In genomic region chr20:59745716-59746115, GRCh38 we compare ENCODE assay signal across 23 cellular contexts.
DNase-seq lines count a peak whose midpoint lies in the region; ATAC-seq and FAIRE-seq lines count a peak whose summit lies in the region.
"Had no signal": no experiment of that assay in that cellular context is flagged by ENCODE, and none has a peak within 500 bp of the region (broad histone marks: within the 10 kb centered on the region; RNA-seq: fewer than 3 reads in every experiment).

No MANE protein-coding gene starts in this region.

- DNase-seq in HTR-8/SVneo (ENCODE audit: insufficient read length, low spot score) (no peak), neuronal stem cell (ENCODE audit: low spot score) (no peak), T1000 (lab: John Stamatoyannopoulos, UW) (no peak), substantia nigra (lab: John Stamatoyannopoulos, UW) (no peak), NCI-H1092 (lab: John Stamatoyannopoulos, UW) (no peak)
- no peak for DNase-seq in stimulated activated naive B cell treated with anti-CD40 and anti-IgM and Interleukin-4, amounts not matched to agents 10 μg/mL and 1 μg/mL and 100 μg/mL, for 72 hours
- DNase-seq: 8988T; ACHN; BE2C; Caco-2; Calu3; CD4-positive, alpha-beta T cell; CD8-positive, alpha-beta T cell; DMS79 treated with DMSO at 0.1 percent for 48 hours; GF-D8 had no signal

- no peak overlapping the region for H3K14ac ChIP-seq in neuronal stem cell (ENCODE audit: low read length)

- H2BK12ac ChIP-seq in neuronal stem cell (ENCODE audit: low read length) = peak overlapping the region; percentile 66

- no peak overlapping the region for H3K9ac ChIP-seq in neuronal stem cell (ENCODE audit: low read depth, low read length, poor library complexity)

- no peak overlapping the region for H2AK5ac ChIP-seq in neuronal stem cell (ENCODE audit: low read depth, low read length)

- H2AFZ ChIP-seq in neuronal stem cell (ENCODE audit: low read length) = no peak overlapping the region

- no peak overlapping the region for H3K4me3 ChIP-seq in neuronal stem cell (ENCODE audit: low read length in 2 of 2)
- H3K4me3 ChIP-seq: BLaER1 treated with 17β-estradiol and CSF1 and Interleukin-3, amounts not matched to agents 10 nM and 100 nM had no signal

- H2BK120ac ChIP-seq in neuronal stem cell (ENCODE audit: low read depth, low read length) = no peak overlapping the region

- no peaks in the 10 kb centered on the region for H3K36me3 ChIP-seq in neuronal stem cell (replicated peaks in 1 of 2; ENCODE audit: control insufficient read depth in 2 of 2, insufficient read depth in 2 of 2, low read length in 2 of 2)
- H3K36me3 ChIP-seq: BE2C had no signal

- FAIRE-seq in HTR-8/SVneo (lab: Jason Lieb, UNC) = peak; percentile 64
- FAIRE-seq: A204.1, D721Med, G401.6, GM12891, GM19239 had no signal

- no peak overlapping the region for H2BK15ac ChIP-seq in neuronal stem cell (ENCODE audit: low read length)

- H3K27me3 Mint-ChIP-seq in stimulated activated naive B cell treated with anti-CD40 and anti-IgM and Interleukin-4, amounts not matched to agents 10 μg/mL and 1 μg/mL and 100 μg/mL, for 72 hours = peaks cover 17 to 20% of the 10 kb centered on the region in 2 donors

- H3K27ac ChIP-seq in neuronal stem cell (replicated peaks; ENCODE audit: low read length) (no peak overlapping the region), substantia nigra (ENCODE audit: low read depth, low read length, poor library complexity, severe bottlenecking) (no peak overlapping the region)
- H3K27ac ChIP-seq: BLaER1 treated with 17β-estradiol and CSF1 and Interleukin-3, amounts not matched to agents 10 nM and 100 nM; C4-2B had no signal

- no peak overlapping the region for H3K23ac ChIP-seq in neuronal stem cell (ENCODE audit: low read depth, low read length, poor library complexity)

- no peaks in the 10 kb centered on the region for H3K9me3 Mint-ChIP-seq in stimulated activated naive B cell treated with anti-CD40 and anti-IgM and Interleukin-4, amounts not matched to agents 10 μg/mL and 1 μg/mL and 100 μg/mL, for 72 hours
- H3K9me3 Mint-ChIP-seq: CD4-positive, alpha-beta T cell; CD8-positive, alpha-beta T cell had no signal

- no peak overlapping the region for H3K4me3 Mint-ChIP-seq in stimulated activated naive B cell treated with anti-CD40 and anti-IgM and Interleukin-4, amounts not matched to agents 10 μg/mL and 1 μg/mL and 100 μg/mL, for 72 hours
- H3K4me3 Mint-ChIP-seq: CD4-positive, alpha-beta T cell; CD8-positive, alpha-beta T cell had no signal

- WGBS in neuronal stem cell (ENCODE audit: extremely low coverage in 2 of 2, insufficient read length in 2 of 2, insufficient replicate concordance in 1 of 2), 2 donors = no CpG with 5 or more reads among the region's 8 CpGs

- ATAC-seq in stimulated activated naive B cell treated with anti-CD40 and anti-IgM and Interleukin-4, amounts not matched to agents 10 μg/mL and 1 μg/mL and 100 μg/mL, for 72 hours (replicated peaks) = no peak
- ATAC-seq in GM21723 (IDR thresholded peaks at IDR 0.05; ENCODE audit: unreplicated experiment) = no peak
- ATAC-seq: CD8-positive, alpha-beta T cell had no signal

- no peaks in the 10 kb centered on the region for H3K9me3 ChIP-seq in neuronal stem cell (replicated peaks in 1 of 2; ENCODE audit: control insufficient read depth in 2 of 2, insufficient read depth in 1 of 2, low read depth in 1 of 2, low read length in 2 of 2)
- H3K9me3 ChIP-seq: BE2C; BLaER1 treated with 17β-estradiol and CSF1 and Interleukin-3, amounts not matched to agents 10 nM and 100 nM; Caco-2 had no signal

- no peak overlapping the region for H4K8ac ChIP-seq in neuronal stem cell (ENCODE audit: low read depth, low read length)

- H3K4me1 ChIP-seq in neuronal stem cell (ENCODE audit: control insufficient read depth in 2 of 2, insufficient read depth in 1 of 2, low read depth in 1 of 2, low read length in 2 of 2) = peaks cover 0 to 4% of the 10 kb centered on the region in 2 donors
- H3K4me1 ChIP-seq: BE2C, Caco-2 had no signal

- no peaks in the 10 kb centered on the region for H3K36me3 Mint-ChIP-seq in stimulated activated naive B cell treated with anti-CD40 and anti-IgM and Interleukin-4, amounts not matched to agents 10 μg/mL and 1 μg/mL and 100 μg/mL, for 72 hours
- H3K36me3 Mint-ChIP-seq: CD8-positive, alpha-beta T cell had no signal

- H3K18ac ChIP-seq in neuronal stem cell (ENCODE audit: low read length) = peak overlapping the region; percentile 48

- H3K27ac Mint-ChIP-seq in stimulated activated naive B cell treated with anti-CD40 and anti-IgM and Interleukin-4, amounts not matched to agents 10 μg/mL and 1 μg/mL and 100 μg/mL, for 72 hours = peak overlapping the region; percentile 47
- H3K27ac Mint-ChIP-seq: CD4-positive, alpha-beta T cell; CD8-positive, alpha-beta T cell had no signal

- peaks cover 0 to 44% (median 7%) of the 10 kb centered on the region in 3 experiments for H3K27me3 ChIP-seq in neuronal stem cell (ENCODE audit: control insufficient read depth in 3 of 3, insufficient read depth in 3 of 3, low read depth in 1 of 3, low read length in 3 of 3)

- H3K4ac ChIP-seq in neuronal stem cell (ENCODE audit: low read length) = no peak overlapping the region

- H3K4me1 Mint-ChIP-seq in stimulated activated naive B cell treated with anti-CD40 and anti-IgM and Interleukin-4, amounts not matched to agents 10 μg/mL and 1 μg/mL and 100 μg/mL, for 72 hours = no peaks in the 10 kb centered on the region

- no peak overlapping the region for H4K91ac ChIP-seq in neuronal stem cell (ENCODE audit: low read depth, low read length, poor library complexity)

- H3K79me1 ChIP-seq in neuronal stem cell (ENCODE audit: low read depth, low read length) = no peaks in the 10 kb centered on the region

- H2BK5ac ChIP-seq in neuronal stem cell (ENCODE audit: low read length) = no peak overlapping the region

- no peak overlapping the region for H3K4me2 ChIP-seq in neuronal stem cell (ENCODE audit: insufficient read depth, low read length, poor library complexity, severe bottlenecking)
